ENCODE assay signal across 8 cellular contexts in genomic region chr5:180209137-180209581, GRCh38. TPM values are rescaled to one million over a fixed set of nuclear protein-coding genes. Genes with fewer than 3 reads are reported as not detected.
DNase-seq lines count a peak whose midpoint lies in the region; ATAC-seq and TF ChIP-seq lines count a peak whose summit lies in the region.

RASGEF1C (minus strand) TSS chr5:180209211; CDS start chr5:180138052, 71,159 bp downstream.

- in situ Hi-C loops in GM13977 (cut with MboI; ENCODE audit: low pct_unique_long_range_greater_than_20kb, low sequenced_read_pairs, unreplicated experiment) = no loop called here
- in situ Hi-C loops in astrocyte of the cerebellum (cut with HindIII; ENCODE audit: low sequenced_read_pairs) = no loop called here

- no peak within 1 kb of the TSS for H3K9ac ChIP-seq in skeletal muscle satellite cell (ENCODE audit: low read depth, low read length)

- no peaks in the 10 kb centered on the region for H3K9me3 ChIP-seq in skeletal muscle satellite cell (replicated peaks; ENCODE audit: low read length)

- TF ChIP-seq CTCF in GM13977 (IDR thresholded peaks at IDR 0.05; ENCODE audit: extremely low read depth, insufficient read depth, missing control alignments) = peak; percentile 88
- TF ChIP-seq CTCF in HL-60 (IDR thresholded peaks at IDR 0.05; ENCODE audit: insufficient read depth, low read length) = no peak
- peak; percentile 16 for TF ChIP-seq CTCF in astrocyte of the cerebellum (IDR thresholded peaks at IDR 0.05; ENCODE audit: low read depth, low read length, missing control alignments)

- H3K4me3 ChIP-seq in HL-60 (replicated peaks; ENCODE audit: insufficient read depth, low read length) = peak within 1 kb of the TSS; percentile 33
- H3K4me3 ChIP-seq in astrocyte of the cerebellum (ENCODE audit: low read depth, low read length) = peak within 1 kb of the TSS; percentile 34
- peak within 1 kb of the TSS; percentile 54 for H3K4me3 ChIP-seq in skeletal muscle satellite cell (ENCODE audit: low read length)

- no peak within 1 kb of the TSS for H3K27ac ChIP-seq in HL-60 (replicated peaks)

- ATAC-seq in HG03025 (IDR thresholded peaks at IDR 0.05; ENCODE audit: low FRiP score, unreplicated experiment) = no peak

- peak within 1 kb of the TSS; percentile 76 for H3K4me2 ChIP-seq in skeletal muscle satellite cell (ENCODE audit: low read length)

- no peaks in the 10 kb centered on the region for H3K36me3 ChIP-seq in skeletal muscle satellite cell (ENCODE audit: insufficient read depth, low read length)

- H3K4me1 ChIP-seq in skeletal muscle satellite cell (ENCODE audit: control insufficient read depth, insufficient read depth, low read length) = peaks cover 3% of the 10 kb centered on the region

- peak; percentile 97 for DNase-seq in 8988T
- peak; percentile 89 for DNase-seq in GM13977 (ENCODE audit: low spot score)
- peak; percentile 42 to 49 for DNase-seq in HL-60 (ENCODE audit: low read depth in 1 of 2, low spot score in 1 of 2)
- peak in 3 of 5 donors; percentile 39 to 60 (median 49) for DNase-seq in T-helper 1 cell
- peak; percentile 34 for DNase-seq in astrocyte of the cerebellum (ENCODE audit: low read depth)
- DNase-seq in hypothalamus (lab: John Stamatoyannopoulos, UW) = peak in 29 of 51 donors; percentile 13 to 84 (median 42)

- H3K27me3 ChIP-seq in HL-60 (ENCODE audit: insufficient read depth, poor library complexity, severe bottlenecking) = peaks cover 7% of the 10 kb centered on the region
- H3K27me3 ChIP-seq in skeletal muscle satellite cell (ENCODE audit: control insufficient read depth, insufficient read depth, low read length) = peaks cover 18% of the 10 kb centered on the region

RNA-seq across cellular contexts. Expression of gene RASGEF1C, which starts in this region (rescaled TPM):
- not detected in 2 replicates for total RNA-seq in skeletal muscle satellite cell (2012; rRNA removed)

Comparison
In these comparisons a context has a peak if more than half of its experiments do, and no peak if none do; other contexts are left out.
1. DNase-seq: peak in every context shown above with its lines; median percentile 97 in 8988T; 89 in GM13977; 49 in T-helper 1 cell; 46 in HL-60; 42 in hypothalamus; 34 in astrocyte of the cerebellum.